ENCODE assay signal across 14 cellular contexts in genomic region chr2:239288237-239288636, GRCh38.
A peak's percentile ranks its signal among the peaks of the same experiment; 100 is the strongest.
DNase-seq lines count a peak whose midpoint lies in the region; ATAC-seq and TF ChIP-seq lines count a peak whose summit lies in the region.
"Had no signal": no experiment of that assay in that cellular context is flagged by ENCODE, and none has a peak within 500 bp of the region (broad histone marks: within the 10 kb centered on the region; RNA-seq: fewer than 3 reads in every experiment).

No MANE protein-coding gene starts in this region.

- H3K27me3 ChIP-seq in adipocyte (replicated peaks; ENCODE audit: control insufficient read depth, insufficient read depth, low read length): no peaks in the 10 kb centered on the region
- no peaks in the 10 kb centered on the region for H3K27me3 ChIP-seq in hepatocyte
- no peaks in the 10 kb centered on the region for H3K27me3 ChIP-seq in stomach

- no peak for TF ChIP-seq POLR2A in stomach (IDR thresholded peaks at IDR 0.05)

- peak overlapping the region; percentile 41 for H3K4me2 ChIP-seq in hepatocyte

- peaks cover 93% of the 10 kb centered on the region for H3K4me1 Mint-ChIP-seq in activated naive CD4-positive, alpha-beta T cell treated with anti-CD3 and anti-CD28 coated beads, Interleukin-2, amount 10 ng/mL, durations not matched to agents 7 days and 5 days
- peaks cover 74% of the 10 kb centered on the region for H3K4me1 Mint-ChIP-seq in activated naive CD4-positive, alpha-beta T cell treated with anti-CD3 and anti-CD28 coated beads for 36 hours (ENCODE audit: low read depth)
- H3K4me1 Mint-ChIP-seq in stimulated activated effector memory CD8-positive, alpha-beta T cell treated with anti-CD3 and anti-CD28 coated beads, Interleukin-12 subunit alpha, Interleukin-12 subunit beta, amount 100 ng/mL, for 72 hours: peaks cover 63% of the 10 kb centered on the region

- no peaks in the 10 kb centered on the region for H3K9me3 Mint-ChIP-seq in activated naive CD4-positive, alpha-beta T cell treated with anti-CD3 and anti-CD28 coated beads, Interleukin-2, amount 10 ng/mL, durations not matched to agents 7 days and 5 days
- no peaks in the 10 kb centered on the region for H3K9me3 Mint-ChIP-seq in activated naive CD4-positive, alpha-beta T cell treated with anti-CD3 and anti-CD28 coated beads for 36 hours
- H3K9me3 Mint-ChIP-seq in stimulated activated effector memory CD8-positive, alpha-beta T cell treated with anti-CD3 and anti-CD28 coated beads, Interleukin-12 subunit alpha, Interleukin-12 subunit beta, amount 100 ng/mL, for 72 hours: no peaks in the 10 kb centered on the region
- H3K9me3 Mint-ChIP-seq: endodermal cell had no signal

- H3K4me3 Mint-ChIP-seq in activated naive CD4-positive, alpha-beta T cell treated with anti-CD3 and anti-CD28 coated beads, Interleukin-2, amount 10 ng/mL, durations not matched to agents 7 days and 5 days: peak overlapping the region; percentile 68
- H3K4me3 Mint-ChIP-seq in activated naive CD4-positive, alpha-beta T cell treated with anti-CD3 and anti-CD28 coated beads for 36 hours: no peak overlapping the region
- H3K4me3 Mint-ChIP-seq in stimulated activated effector memory CD8-positive, alpha-beta T cell treated with anti-CD3 and anti-CD28 coated beads, Interleukin-12 subunit alpha, Interleukin-12 subunit beta, amount 100 ng/mL, for 72 hours: no peak overlapping the region
- H3K4me3 Mint-ChIP-seq: endodermal cell had no signal

- H3K36me3 ChIP-seq in adipocyte (ENCODE audit: control insufficient read depth, insufficient read depth, low read length, severe bottlenecking) (no peaks in the 10 kb centered on the region), hepatocyte (replicated peaks; ENCODE audit: insufficient read depth, low read depth) (no peaks in the 10 kb centered on the region), stomach (peaks cover 0 to under 1% (median 0%) of the 10 kb centered on the region in 4 donors)
- H3K36me3 ChIP-seq: prostate gland had no signal

- peaks cover 79% of the 10 kb centered on the region for H3K79me2 ChIP-seq in hepatocyte

- peak overlapping the region; percentile 100 for H3K27ac Mint-ChIP-seq in activated naive CD4-positive, alpha-beta T cell treated with anti-CD3 and anti-CD28 coated beads, Interleukin-2, amount 10 ng/mL, durations not matched to agents 7 days and 5 days
- no peak overlapping the region for H3K27ac Mint-ChIP-seq in activated naive CD4-positive, alpha-beta T cell treated with anti-CD3 and anti-CD28 coated beads for 36 hours
- H3K27ac Mint-ChIP-seq in stimulated activated effector memory CD8-positive, alpha-beta T cell treated with anti-CD3 and anti-CD28 coated beads, Interleukin-12 subunit alpha, Interleukin-12 subunit beta, amount 100 ng/mL, for 72 hours: no peak overlapping the region
- H3K27ac Mint-ChIP-seq: endodermal cell had no signal

- H3K36me3 Mint-ChIP-seq in activated naive CD4-positive, alpha-beta T cell treated with anti-CD3 and anti-CD28 coated beads, Interleukin-2, amount 10 ng/mL, durations not matched to agents 7 days and 5 days: peaks cover 34% of the 10 kb centered on the region
- no peaks in the 10 kb centered on the region for H3K36me3 Mint-ChIP-seq in activated naive CD4-positive, alpha-beta T cell treated with anti-CD3 and anti-CD28 coated beads for 36 hours (ENCODE audit: low read depth)
- H3K36me3 Mint-ChIP-seq in stimulated activated effector memory CD8-positive, alpha-beta T cell treated with anti-CD3 and anti-CD28 coated beads, Interleukin-12 subunit alpha, Interleukin-12 subunit beta, amount 100 ng/mL, for 72 hours: peaks cover 4% of the 10 kb centered on the region

- WGBS in hepatocyte (ENCODE audit: low lambda C conversion rate, missing lambda C conversion rate): 56% methylated on average over 4 of the region's 4 CpGs
- 58 to 79% (median 76%) methylated on average over 4 of the region's 4 CpGs for WGBS in stomach, 5 donors

- DNase-seq in activated naive CD4-positive, alpha-beta T cell treated with anti-CD3 and anti-CD28 coated beads, Interleukin-2, amount 10 ng/mL, durations not matched to agents 7 days and 5 days: no peak
- DNase-seq in activated naive CD4-positive, alpha-beta T cell treated with anti-CD3 and anti-CD28 coated beads for 36 hours: no peak
- DNase-seq in adipocyte (ENCODE audit: low read depth) (peak; percentile 19), hepatocyte (ENCODE audit: low spot score) (no peak), stomach (no peak), activated T-cell treated with anti-CD3 and anti-CD28 coated beads for 4 hours (no peak), DMS 273 treated with DMSO at 0.1 percent for 48 hours (lab: John Stamatoyannopoulos, UW) (no peak)
- DNase-seq in stimulated activated effector memory CD8-positive, alpha-beta T cell treated with anti-CD3 and anti-CD28 coated beads, Interleukin-12 subunit alpha, Interleukin-12 subunit beta, amount 100 ng/mL, for 72 hours (ENCODE audit: low spot score in 2 of 2): no peak
- DNase-seq: ACHN, endodermal cell, kidney glomerular epithelial cell, NCI-H2029 treated with DMSO at 0.1 percent for 48 hours, NCI-H69 had no signal

- H3K9me2 ChIP-seq in hepatocyte (replicated peaks; ENCODE audit: insufficient read depth): no peaks in the 10 kb centered on the region

- no peaks in the 10 kb centered on the region for H3K9me3 ChIP-seq in adipocyte (ENCODE audit: control insufficient read depth, low read length)
- no peaks in the 10 kb centered on the region for H3K9me3 ChIP-seq in hepatocyte (ENCODE audit: low read depth)
- no peaks in the 10 kb centered on the region for H3K9me3 ChIP-seq in stomach
- H3K9me3 ChIP-seq: prostate gland had no signal

- CTCF ChIA-PET in activated naive CD4-positive, alpha-beta T cell treated with anti-CD3 and anti-CD28 coated beads, Interleukin-2, amount 10 ng/mL, durations not matched to agents 7 days and 5 days (lab: Charles Lee): interaction anchor here (0.7 to 2.1 kb wide), 3 partner anchors 17 to 52 kb away, joined by 3 to 13 read pairs (median 3); no protein-coding TSS in a partner anchor
- CTCF ChIA-PET in activated naive CD4-positive, alpha-beta T cell treated with anti-CD3 and anti-CD28 coated beads for 36 hours (lab: Charles Lee): interaction anchor here (0.6 to 1.4 kb wide), 5 partner anchors 10 to 971 kb away, joined by 3 to 7 read pairs (median 3); no protein-coding TSS in a partner anchor

- TF ChIP-seq CTCF in hepatocyte (IDR thresholded peaks at IDR 0.05; ENCODE audit: poor library complexity) (no peak), stomach (IDR thresholded peaks at IDR 0.05) (no peak)

- H3K27me3 Mint-ChIP-seq in activated naive CD4-positive, alpha-beta T cell treated with anti-CD3 and anti-CD28 coated beads, Interleukin-2, amount 10 ng/mL, durations not matched to agents 7 days and 5 days: no peaks in the 10 kb centered on the region
- peaks cover 13% of the 10 kb centered on the region for H3K27me3 Mint-ChIP-seq in activated naive CD4-positive, alpha-beta T cell treated with anti-CD3 and anti-CD28 coated beads for 36 hours (ENCODE audit: low read depth)

- ATAC-seq in stimulated activated effector memory CD8-positive, alpha-beta T cell treated with anti-CD3 and anti-CD28 coated beads, Interleukin-12 subunit alpha, Interleukin-12 subunit beta, amount 100 ng/mL, for 72 hours: no peak

- H2AFZ ChIP-seq in hepatocyte: no peak overlapping the region

- H4K20me1 ChIP-seq in hepatocyte (ENCODE audit: insufficient read depth, poor library complexity, severe bottlenecking): no peaks in the 10 kb centered on the region

- no peak overlapping the region for H3K9ac ChIP-seq in adipocyte (ENCODE audit: low read length)

- intact Hi-C loops in activated naive CD4-positive, alpha-beta T cell treated with anti-CD3 and anti-CD28 coated beads for 36 hours (cut with micrococcal nuclease): loop anchor here (2.0 kb wide), 2 partner anchors 113 to 257 kb away; partner anchors contain the start of gene HDAC4
- intact Hi-C loops in stomach (cut with DNase I; ENCODE audit: low total_unique reads): no loop called here

- no peak for TF ChIP-seq EP300 in stomach (IDR thresholded peaks at IDR 0.05)

- peak overlapping the region; percentile 20 for H3K27ac ChIP-seq in hepatocyte
- H3K27ac ChIP-seq in stomach: peak overlapping the region in 3 of 5 donors; percentile 59 to 79 (median 75)

- H3K4me3 ChIP-seq in adipocyte (ENCODE audit: low read length) (no peak overlapping the region), hepatocyte (no peak overlapping the region), stomach (no peak overlapping the region)
- H3K4me3 ChIP-seq: prostate gland had no signal

- H3K4me1 ChIP-seq in adipocyte (ENCODE audit: control insufficient read depth, insufficient read depth, low read length) (peaks cover 38% of the 10 kb centered on the region), hepatocyte (ENCODE audit: insufficient read depth) (peaks cover 44% of the 10 kb centered on the region), stomach (peaks cover 21 to 97% (median 73%) of the 10 kb centered on the region in 4 donors)
- H3K4me1 ChIP-seq: prostate gland had no signal
